Comparison of ENCODE assay signal across 8 cellular contexts in genomic region chr2:96816836-96817702, GRCh38. TPM values are rescaled to one million over a fixed set of nuclear protein-coding genes. Genes with fewer than 3 reads are reported as not detected.
DNase-seq lines count a peak whose midpoint lies in the region; ATAC-seq and TF ChIP-seq lines count a peak whose summit lies in the region.

No MANE protein-coding gene starts in this region.

- peaks cover 65% of the 10 kb centered on the region for H3K4me1 Mint-ChIP-seq in activated T-cell treated with anti-CD3 and anti-CD28 coated beads, Interleukin-2, amount 50 U/mL, for 24 hours (ENCODE audit: low read depth)

- peak overlapping the region; percentile 47 for H3K4me3 ChIP-seq in MG63
- H3K4me3 ChIP-seq in cardiac fibroblast (replicated peaks in 1 of 2; ENCODE audit: low read depth in 2 of 2, low read length in 2 of 2): peak overlapping the region; percentile 50 to 66
- peak overlapping the region; percentile 42 for H3K4me3 ChIP-seq in mucosa of descending colon

- H3K4me3 Mint-ChIP-seq in activated T-cell treated with anti-CD3 and anti-CD28 coated beads, Interleukin-2, amount 50 U/mL, for 24 hours: peak overlapping the region; percentile 83

- DNase-seq in activated T-cell treated with anti-CD3 and anti-CD28 coated beads, Interleukin-2, amount 50 U/mL, for 24 hours: peak; percentile 47
- DNase-seq in activated T-cell treated with anti-CD3 and anti-CD28 coated beads, Interleukin-2, amount 50 U/mL, for 1 hour: no peak
- DNase-seq in MG63 (no peak), cardiac fibroblast (ENCODE audit: low read depth in 2 of 2) (peak; percentile 19 to 39), mucosa of descending colon (peak in 2 of 3 donors; percentile 55 to 65)

- no peaks in the 10 kb centered on the region for H3K27me3 ChIP-seq in MG63

- intact Hi-C loops in mucosa of descending colon (cut with DNase I, micrococcal nuclease): no loop called here

- H3K36me3 ChIP-seq in MG63 (no peaks in the 10 kb centered on the region), mucosa of descending colon (ENCODE audit: low read depth) (no peaks in the 10 kb centered on the region)

- TF ChIP-seq CTCF in cardiac fibroblast (IDR thresholded peaks at IDR 0.05; ENCODE audit: low read depth, low read length) (no peak), mucosa of descending colon (IDR thresholded peaks at IDR 0.05) (no peak)

- peaks cover 50% of the 10 kb centered on the region for H3K36me3 Mint-ChIP-seq in activated T-cell treated with anti-CD3 and anti-CD28 coated beads, Interleukin-2, amount 50 U/mL, for 24 hours (ENCODE audit: low read depth)

- H3K9me3 ChIP-seq in MG63 (no peaks in the 10 kb centered on the region), mucosa of descending colon (no peaks in the 10 kb centered on the region)

- H3K9me3 Mint-ChIP-seq in activated T-cell treated with anti-CD3 and anti-CD28 coated beads, Interleukin-2, amount 50 U/mL, for 24 hours: no peaks in the 10 kb centered on the region

- peaks cover 46% of the 10 kb centered on the region for H3K4me1 ChIP-seq in mucosa of descending colon (ENCODE audit: low read depth)

- ATAC-seq in mucosa of descending colon: no peak
- ATAC-seq in HG03460 (IDR thresholded peaks at IDR 0.05; ENCODE audit: unreplicated experiment): no peak
- ATAC-seq in HG02981 (IDR thresholded peaks at IDR 0.05; ENCODE audit: unreplicated experiment): no peak
- no peak for ATAC-seq in HG03571 (IDR thresholded peaks at IDR 0.05; ENCODE audit: unreplicated experiment)

- H3K27me3 Mint-ChIP-seq in activated T-cell treated with anti-CD3 and anti-CD28 coated beads, Interleukin-2, amount 50 U/mL, for 24 hours: no peaks in the 10 kb centered on the region

- H3K27ac Mint-ChIP-seq in activated T-cell treated with anti-CD3 and anti-CD28 coated beads, Interleukin-2, amount 50 U/mL, for 24 hours: peak overlapping the region; percentile 74

RNA-seq across cellular contexts. Expression of gene CNNM3, which starts 1.0 kb away (rescaled TPM):
- total RNA-seq in MG63 (2014; rRNA removed; shearing (Covaris generic); ENCODE audit: low replicate concordance): 7.1 and 8.5 TPM in 2 replicates
- 10 to 100 TPM; 21.2 to 35.5 (median 33.4) TPM for total RNA-seq in mucosa of descending colon

RNA-seq across cellular contexts. Expression of gene ANKRD23, which starts 26.8 kb away (rescaled TPM):
- total RNA-seq in MG63 (2014; rRNA removed; shearing (Covaris generic); ENCODE audit: low replicate concordance): 1.7 and 8.3 TPM in 2 replicates
- 1 to 10 TPM; 3.2 to 5.1 (median 4.9) TPM for total RNA-seq in mucosa of descending colon

RNA-seq across cellular contexts. Expression of gene ANKRD39, which starts 40.7 kb away (rescaled TPM):
- 9.2 and 14.1 TPM in 2 replicates for total RNA-seq in MG63 (2014; rRNA removed; shearing (Covaris generic); ENCODE audit: low replicate concordance)
- total RNA-seq in mucosa of descending colon: 10 to 100 TPM; 11.2 to 14.1 (median 12.2) TPM

RNA-seq across cellular contexts. Expression of gene SEMA4C, which starts 52.8 kb away (rescaled TPM):
- 12.6 and 16.2 TPM in 2 replicates for total RNA-seq in MG63 (2014; rRNA removed; shearing (Covaris generic); ENCODE audit: low replicate concordance)
- total RNA-seq in mucosa of descending colon: 10 to 100 TPM; 14.4 to 83.8 (median 17.5) TPM

RNA-seq across cellular contexts. Expression of gene CNNM4, which starts 56.4 kb away (rescaled TPM):
- total RNA-seq in MG63 (2014; rRNA removed; shearing (Covaris generic); ENCODE audit: low replicate concordance): 1.8 and 3.9 TPM in 2 replicates
- total RNA-seq in mucosa of descending colon: 100 to 1,000 TPM in 2 of 3 donors, 10 to 100 TPM in 1; 53.4 to 134 (median 101) TPM

Comparison
In these comparisons a context has a peak if more than half of its experiments do, and no peak if none do; other contexts are left out.
1. DNase-seq: peak in activated T-cell treated with anti-CD3 and anti-CD28 coated beads, Interleukin-2, amount 50 U/mL, for 24 hours (single experiment), cardiac fibroblast (2 of 2) and mucosa of descending colon (2 of 3); none in activated T-cell treated with anti-CD3 and anti-CD28 coated beads, Interleukin-2, amount 50 U/mL, for 1 hour (single experiment) and MG63 (single experiment).
2. Peak in every context shown above with its lines, with median percentiles within 50 percentile points of each other: H3K4me3 ChIP-seq.